Comparison of ENCODE assay signal across 9 cellular contexts in the genomic region with DNA sequence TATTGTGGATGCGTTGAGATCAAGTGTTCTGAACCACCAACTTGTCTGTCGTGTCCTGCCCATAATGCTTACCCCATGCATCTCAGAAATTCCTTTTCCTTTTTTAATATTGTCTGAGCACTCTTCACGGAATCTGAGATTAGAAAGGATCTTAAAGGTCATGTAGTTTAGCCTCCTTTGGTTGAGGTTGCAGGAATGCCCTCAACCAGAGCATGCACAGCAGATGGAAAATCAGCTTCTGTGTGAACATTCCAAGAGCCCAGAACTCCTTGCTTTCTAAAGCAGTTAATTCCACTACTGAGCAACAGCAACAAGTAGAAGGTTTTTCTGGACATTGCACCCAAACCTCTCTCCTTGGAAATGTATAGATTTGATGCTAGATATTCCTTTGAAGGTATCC.
DNase-seq lines count a peak whose midpoint lies in the region; ATAC-seq, FAIRE-seq and TF ChIP-seq lines count a peak whose summit lies in the region.
"Had no signal": no experiment of that assay in that cellular context is flagged by ENCODE, and none has a peak within 500 bp of the region (broad histone marks: within the 10 kb centered on the region; RNA-seq: fewer than 3 reads in every experiment).

No MANE protein-coding gene starts in this region.

- no peak for TF ChIP-seq CTCF in Panc1 (IDR thresholded peaks at IDR 0.05)

- H3K27me3 ChIP-seq in Panc1 (ENCODE audit: control insufficient read depth, insufficient read depth, low read length) (no peaks in the 10 kb centered on the region), small intestine (ENCODE audit: control insufficient read depth in 2 of 2, insufficient read depth in 2 of 2, low read length in 2 of 2) (no peaks in the 10 kb centered on the region)
- no peaks in the 10 kb centered on the region for H3K27me3 ChIP-seq in effector memory CD4-positive, alpha-beta T cell (replicated peaks; ENCODE audit: control insufficient read depth, insufficient read depth, low read length, poor library complexity, severe bottlenecking)

- FAIRE-seq in small intestine (lab: Jason Lieb, UNC), result no peak

- 60 to 66% (median 66%) methylated on average over 3 of the region's 3 CpGs for WGBS in small intestine, 3 donors

- H3K4me3 ChIP-seq in Panc1 (ENCODE audit: low read depth in 2 of 2, low read length in 2 of 2) (no peak overlapping the region), small intestine (ENCODE audit: low read depth in 1 of 2, low read length in 2 of 2) (no peak overlapping the region)
- no peak overlapping the region for H3K4me3 ChIP-seq in effector memory CD4-positive, alpha-beta T cell (ENCODE audit: insufficient read depth, low read depth, low read length, poor library complexity, severe bottlenecking)
- H3K4me3 ChIP-seq: skin epidermis had no signal

- H3K9me3 ChIP-seq in Panc1 (ENCODE audit: control insufficient read depth, insufficient read depth, low read depth, low read length), result 0 out of 2 replicates have a peak, but pooled peaks cover 4% of the 10 kb centered on the region
- H3K9me3 ChIP-seq in effector memory CD4-positive, alpha-beta T cell (ENCODE audit: control insufficient read depth, low read length), result no peaks in the 10 kb centered on the region
- H3K9me3 ChIP-seq in small intestine (ENCODE audit: control insufficient read depth, low read depth), result no peaks in the 10 kb centered on the region

- H3K27ac Mint-ChIP-seq in activated CD4-positive, alpha-beta T cell treated with anti-CD3 and anti-CD28 coated beads, Interleukin-2, amount 10 ng/mL, durations not matched to agents 7 days and 5 days, result peak overlapping the region; percentile 98

- no peaks in the 10 kb centered on the region for H3K36me3 ChIP-seq in Panc1 (ENCODE audit: control insufficient read depth, insufficient read depth, low read length)
- H3K36me3 ChIP-seq in effector memory CD4-positive, alpha-beta T cell (ENCODE audit: control insufficient read depth, insufficient read depth, low read length), result no peaks in the 10 kb centered on the region
- no peaks in the 10 kb centered on the region for H3K36me3 ChIP-seq in small intestine (ENCODE audit: control insufficient read depth in 2 of 2, insufficient read depth in 2 of 2, low read length in 2 of 2)

- in situ Hi-C loops in Panc1 (cut with HindIII; ENCODE audit: low pct_unique_long_range_greater_than_20kb, low sequenced_read_pairs), result no loop called here

- intact Hi-C loops in Panc1 (cut with micrococcal nuclease; ENCODE audit: unreplicated experiment), result no loop called here

- H3K4me1 Mint-ChIP-seq in activated CD4-positive, alpha-beta T cell treated with anti-CD3 and anti-CD28 coated beads, Interleukin-2, amount 10 ng/mL, durations not matched to agents 7 days and 5 days, result peaks cover 80% of the 10 kb centered on the region

- peaks cover 19% of the 10 kb centered on the region for H3K4me1 ChIP-seq in Panc1 (ENCODE audit: control insufficient read depth, insufficient read depth, low read length)
- peaks cover 45% of the 10 kb centered on the region for H3K4me1 ChIP-seq in effector memory CD4-positive, alpha-beta T cell (ENCODE audit: control insufficient read depth, insufficient read depth, low read length, poor library complexity, severe bottlenecking)
- H3K4me1 ChIP-seq in small intestine (ENCODE audit: control insufficient read depth in 2 of 2, insufficient read depth in 1 of 2, low read depth in 1 of 2, low read length in 1 of 2), result peaks cover 4 to 13% of the 10 kb centered on the region in 2 donors

- CTCF ChIA-PET in activated CD4-positive, alpha-beta T cell treated with anti-CD3 and anti-CD28 coated beads, Interleukin-2, amount 10 ng/mL, durations not matched to agents 7 days and 5 days (lab: Charles Lee), result interaction anchor here (1.4 to 1.6 kb wide), 2 partner anchors 15 to 30 kb away, joined by 4 to 6 read pairs; no protein-coding TSS in a partner anchor
- CTCF ChIA-PET in Panc1 (lab: Charles Lee), result no interaction called here

- POLR2A ChIA-PET in activated CD4-positive, alpha-beta T cell treated with anti-CD3 and anti-CD28 coated beads, Interleukin-2, amount 10 ng/mL, durations not matched to agents 7 days and 5 days (lab: Charles Lee), result no interaction called here
- POLR2A ChIA-PET in Panc1 (lab: Charles Lee), result interaction anchor here (0.6 kb wide), 1 partner anchor 33 kb away, joined by 13 read pairs; no protein-coding TSS in a partner anchor

- H3K27me3 Mint-ChIP-seq in activated CD4-positive, alpha-beta T cell treated with anti-CD3 and anti-CD28 coated beads, Interleukin-2, amount 10 ng/mL, durations not matched to agents 7 days and 5 days, result no peaks in the 10 kb centered on the region

- no TSS peak for BruUV-seq in Panc1 (replicated peaks; lab: Mats Ljungman, UMichigan)

- peaks cover 53% of the 10 kb centered on the region for H3K36me3 Mint-ChIP-seq in activated CD4-positive, alpha-beta T cell treated with anti-CD3 and anti-CD28 coated beads, Interleukin-2, amount 10 ng/mL, durations not matched to agents 7 days and 5 days (ENCODE audit: low read depth)

- ATAC-seq in Panc1, result no peak; the same call in 1 of the 2 replicates
- no peak for ATAC-seq in GM19463 (IDR thresholded peaks at IDR 0.05; ENCODE audit: unreplicated experiment)
- no peak for ATAC-seq in GM21515 (IDR thresholded peaks at IDR 0.05; ENCODE audit: unreplicated experiment)

- peaks cover 24% of the 10 kb centered on the region for H3K9me3 Mint-ChIP-seq in activated CD4-positive, alpha-beta T cell treated with anti-CD3 and anti-CD28 coated beads, Interleukin-2, amount 10 ng/mL, durations not matched to agents 7 days and 5 days

- DNase-seq in activated CD4-positive, alpha-beta T cell treated with anti-CD3 and anti-CD28 coated beads, Interleukin-2, amount 10 ng/mL, durations not matched to agents 7 days and 5 days, result no peak
- no peak for DNase-seq in activated CD4-positive, alpha-beta T cell treated with anti-CD3 and anti-CD28 coated beads for 48 hours
- no peak for DNase-seq in Panc1 (ENCODE audit: low read depth, low spot score)
- DNase-seq in effector memory CD4-positive, alpha-beta T cell, result no peak
- no peak for DNase-seq in small intestine
- no peak for DNase-seq in stimulated activated naive CD4-positive, alpha-beta T cell (lab: John Stamatoyannopoulos, UW)

- H3K4me3 Mint-ChIP-seq in activated CD4-positive, alpha-beta T cell treated with anti-CD3 and anti-CD28 coated beads, Interleukin-2, amount 10 ng/mL, durations not matched to agents 7 days and 5 days, result no peak overlapping the region

- H3K27ac ChIP-seq in Panc1 (ENCODE audit: low read length), result peak overlapping the region; percentile 36
- H3K27ac ChIP-seq in effector memory CD4-positive, alpha-beta T cell (ENCODE audit: insufficient read depth, low read length, poor library complexity, severe bottlenecking), result peak overlapping the region; percentile 55
- peak overlapping the region; percentile 50 to 55 for H3K27ac ChIP-seq in small intestine (ENCODE audit: low read depth in 1 of 2, low read length in 1 of 2)
